ENCODE assay signal across 10 cellular contexts in the genomic region with DNA sequence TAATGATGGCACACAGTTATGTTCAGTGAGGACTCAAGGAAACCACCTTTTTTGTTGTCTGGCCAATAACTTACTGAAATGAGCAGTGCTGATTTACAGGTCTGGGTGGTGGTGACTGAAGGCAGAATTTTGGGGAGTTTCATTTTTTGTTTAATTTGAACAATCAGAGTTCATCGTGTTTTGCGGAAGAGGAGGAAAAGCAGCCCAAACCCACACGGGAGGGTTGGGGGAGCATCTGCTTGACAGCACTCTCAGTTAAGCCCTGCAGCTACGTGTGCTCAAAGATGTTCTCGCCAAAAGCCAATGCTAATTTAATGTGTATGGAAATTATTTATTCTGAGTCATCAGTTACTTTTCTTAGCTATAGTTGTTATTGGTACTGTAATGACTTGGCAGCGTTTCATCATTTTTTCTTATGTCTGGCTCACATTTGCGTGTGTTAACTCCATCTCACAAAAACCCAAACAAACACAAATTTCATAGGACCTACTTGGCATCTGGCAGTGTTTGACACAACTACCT.
DNase-seq lines count a peak whose midpoint lies in the region; ATAC-seq lines count a peak whose summit lies in the region.
"Had no signal": no experiment of that assay in that cellular context is flagged by ENCODE, and none has a peak within 500 bp of the region (broad histone marks: within the 10 kb centered on the region; RNA-seq: fewer than 3 reads in every experiment).

No MANE protein-coding gene starts in this region.

- peak; percentile 84 for DNase-seq in GM04504 (ENCODE audit: low read depth)
- DNase-seq in astrocyte of the hippocampus (ENCODE audit: low read depth, low spot score), result peak; percentile 66
- DNase-seq in stimulated activated CD4-positive, alpha-beta T cell treated with anti-CD3 and anti-CD28 coated beads, Interleukin-12 subunit alpha, Interleukin-12 subunit beta, amount 100 ng/mL, for 48 hours (ENCODE audit: low read depth in 2 of 3, low spot score in 1 of 3), result peak in 2 of 3 donors; percentile 19 to 26
- no peak for DNase-seq in HK-2 (ENCODE audit: unreplicated experiment)
- DNase-seq: hypothalamus, NCI-H1105, SHP77 treated with DMSO at 0.1 percent for 48 hours had no signal

- ATAC-seq in HG02938 (IDR thresholded peaks at IDR 0.05; ENCODE audit: unreplicated experiment) (peak; percentile 49), GM19467 (IDR thresholded peaks at IDR 0.05; ENCODE audit: unreplicated experiment) (no peak), GM21515 (IDR thresholded peaks at IDR 0.05; ENCODE audit: unreplicated experiment) (no peak)
